In the genomic region with DNA sequence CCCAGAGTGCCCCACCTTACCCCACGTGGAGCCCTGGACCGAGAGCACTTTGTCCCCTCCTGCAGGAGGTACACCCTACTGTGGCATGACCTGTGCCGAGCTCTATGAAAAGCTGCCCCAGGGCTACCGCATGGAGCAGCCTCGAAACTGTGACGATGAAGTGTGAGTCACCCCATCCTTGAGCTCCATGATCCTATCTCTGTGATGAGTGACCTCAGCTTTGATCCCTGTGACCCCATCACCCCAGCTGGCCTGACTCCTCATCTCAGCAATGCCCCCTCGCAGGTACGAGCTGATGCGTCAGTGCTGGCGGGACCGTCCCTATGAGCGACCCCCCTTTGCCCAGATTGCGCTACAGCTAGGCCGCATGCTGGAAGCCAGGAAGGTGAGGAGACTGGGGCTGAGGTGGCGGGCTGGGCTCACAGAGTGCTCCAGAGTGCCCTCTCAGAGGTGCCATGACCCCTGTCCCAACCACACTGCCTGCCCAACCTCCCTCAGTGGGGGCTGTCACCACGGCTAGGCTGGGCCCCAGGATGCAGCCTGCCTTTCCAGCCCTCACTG, we compare ENCODE assay signal across 21 cellular contexts. TPM values are rescaled to one million over a fixed set of nuclear protein-coding genes. Genes with fewer than 3 reads are reported as not detected.
"Had no signal": no experiment of that assay in that cellular context is flagged by ENCODE, and none has a peak within 500 bp of the region (broad histone marks: within the 10 kb centered on the region; RNA-seq: fewer than 3 reads in every experiment).

No MANE protein-coding gene starts in this region.

- H3K4me1 ChIP-seq: breast epithelium, prostate gland, right atrium auricular region, stomach, upper lobe of left lung had no signal

- DNase-seq: activated CD4-positive, alpha-beta T cell treated with anti-CD3 and anti-CD28 coated beads, Interleukin-2, amount 50 U/mL, for 48 hours; activated naive CD4-positive, alpha-beta T cell treated with anti-CD3 and anti-CD28 coated beads for 36 hours; hypothalamus; small intestine; stimulated activated CD4-positive, alpha-beta T cell treated with anti-CD3 and anti-CD28 coated beads, Interleukin-15, amount 100 ng/mL, for 24 hours; stimulated activated CD4-positive, alpha-beta T cell treated with anti-CD3 and anti-CD28 coated beads, Interleukin-2, amount 100 ng/mL, for 48 hours; stomach; T-helper 17 cell had no signal

- H3K27ac ChIP-seq: breast epithelium, prostate gland, right atrium auricular region, stomach, upper lobe of left lung had no signal

- H3K4me3 ChIP-seq: breast epithelium, prostate gland, right atrium auricular region, stomach, upper lobe of left lung had no signal

- H3K9me3 ChIP-seq: prostate gland had no signal

- ATAC-seq: T-helper 17 cell had no signal

- H3K36me3 ChIP-seq: breast epithelium, prostate gland, right atrium auricular region had no signal

- H3K27me3 ChIP-seq: breast epithelium, right atrium auricular region, stomach, upper lobe of left lung had no signal

RNA-seq across cellular contexts. Expression of a gene that starts 16.2 kb away (rescaled TPM):
- total RNA-seq: activated naive CD4-positive, alpha-beta T cell treated with anti-CD3 and anti-CD28 coated beads for 36 hours; astrocyte; breast epithelium; chondrocyte; frontal cortex; osteoblast; prostate gland; stomach; temporal lobe had no signal
- polyA plus RNA-seq: keratinocyte, neural cell, small intestine, stomach had no signal

RNA-seq across cellular contexts. Expression of a gene that starts 20.6 kb away (rescaled TPM):
- total RNA-seq: activated naive CD4-positive, alpha-beta T cell treated with anti-CD3 and anti-CD28 coated beads for 36 hours; chondrocyte; osteoblast; T-helper 17 cell had no signal
- polyA plus RNA-seq: keratinocyte, neural cell had no signal

RNA-seq across cellular contexts. Expression of a gene that starts 36.0 kb away (rescaled TPM):
- total RNA-seq: activated naive CD4-positive, alpha-beta T cell treated with anti-CD3 and anti-CD28 coated beads for 36 hours; chondrocyte; dermis microvascular lymphatic vessel endothelial cell; frontal cortex; mononuclear cell; osteoblast; right atrium auricular region; T-helper 17 cell; temporal lobe had no signal
- polyA plus RNA-seq: neural cell had no signal
